In the genomic region with DNA sequence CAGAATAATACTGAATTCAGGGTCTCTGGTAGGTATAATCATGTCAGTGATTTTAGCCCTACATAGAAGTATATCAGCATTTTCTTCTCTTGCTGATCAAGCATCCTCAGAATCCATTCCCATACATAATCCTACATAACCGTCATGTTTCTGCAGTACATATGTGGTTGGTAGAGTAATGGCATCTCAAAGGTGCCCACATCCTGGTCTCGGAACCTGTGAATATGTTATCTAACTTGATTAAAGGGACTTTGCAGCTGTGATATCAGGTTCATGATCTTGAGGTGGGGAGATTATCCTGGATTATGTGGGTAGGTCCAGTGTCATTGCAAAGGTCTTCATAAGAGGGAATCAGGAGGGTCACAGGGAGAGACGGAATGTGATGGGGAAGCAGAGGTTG, we compare ENCODE assay signal across 10 cellular contexts.
"Had no signal": no experiment of that assay in that cellular context is flagged by ENCODE, and none has a peak within 500 bp of the region (broad histone marks: within the 10 kb centered on the region; RNA-seq: fewer than 3 reads in every experiment).

No MANE protein-coding gene starts in this region.

- FAIRE-seq: H1, HepG2, K562 had no signal

- H3K4me3 Mint-ChIP-seq: HFFc6, IgD-negative memory B cell had no signal

- H3K4me1 ChIP-seq: HAP-1 had no signal

- H3K27ac Mint-ChIP-seq: HFFc6, IgD-negative memory B cell had no signal

- ATAC-seq: HCT116, HepG2, K562 had no signal

- H3K9me3 Mint-ChIP-seq: HFFc6, IgD-negative memory B cell had no signal

- H3K4me3 ChIP-seq: GM23248, HAP-1, K562 had no signal

- H3K27ac ChIP-seq: GM23248, HL-60 had no signal

- H3K9me3 ChIP-seq: HAP-1 had no signal

- H3K27me3 Mint-ChIP-seq: IgD-negative memory B cell had no signal

- H3K9ac ChIP-seq: GM23248 had no signal

- DNase-seq: GM23248, H7, HFFc6 had no signal
